17 cellular contexts compared by ENCODE assay signal in the genomic region with DNA sequence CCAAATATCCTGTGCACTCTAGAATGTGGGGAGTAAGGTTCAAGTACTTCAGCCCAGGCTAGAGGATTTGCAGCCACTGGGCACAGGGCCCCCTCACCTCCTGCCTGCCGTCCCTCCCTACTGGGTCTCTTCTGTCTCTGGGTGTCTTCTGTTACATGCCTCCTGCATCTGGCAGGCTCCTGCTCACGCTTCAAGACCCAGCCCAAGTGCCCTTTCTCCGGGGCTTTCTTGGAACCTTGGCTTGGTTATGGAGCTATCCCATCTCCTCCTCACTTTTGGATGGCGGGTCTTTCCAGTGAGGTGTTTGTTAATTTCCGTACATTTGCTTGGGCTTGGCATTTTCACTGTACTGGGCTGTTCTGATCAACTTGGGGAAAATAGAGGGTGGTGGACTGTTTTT.
"Had no signal": no experiment of that assay in that cellular context is flagged by ENCODE, and none has a peak within 500 bp of the region (broad histone marks: within the 10 kb centered on the region; RNA-seq: fewer than 3 reads in every experiment).

No MANE protein-coding gene starts in this region.

- H3K4me1 ChIP-seq: uterus had no signal

- H3K4me3 ChIP-seq: heart left ventricle, spleen, uterus had no signal

- H3K9me3 ChIP-seq: heart left ventricle, neutrophil, spleen, uterus had no signal

- H3K36me3 ChIP-seq: heart left ventricle, uterus had no signal

- H3K27me3 Mint-ChIP-seq: naive thymus-derived CD4-positive, alpha-beta T cell; stimulated activated memory B cell treated with anti-CD40 and anti-IgM and Interleukin-4, amounts not matched to agents 10 μg/mL and 1 μg/mL and 100 μg/mL, for 72 hours; type B pancreatic cell had no signal

- H3K36me3 Mint-ChIP-seq: type B pancreatic cell had no signal

- H3K27ac ChIP-seq: heart left ventricle, neutrophil, spleen, uterus had no signal

- ATAC-seq: heart left ventricle; left colon; naive thymus-derived CD4-positive, alpha-beta T cell; sciatic nerve; stimulated activated memory B cell treated with anti-CD40 and anti-IgM and Interleukin-4, amounts not matched to agents 10 μg/mL and 1 μg/mL and 100 μg/mL, for 72 hours had no signal

- H3K4me3 Mint-ChIP-seq: naive thymus-derived CD4-positive, alpha-beta T cell; nephron progenitor cell; stimulated activated memory B cell treated with anti-CD40 and anti-IgM and Interleukin-4, amounts not matched to agents 10 μg/mL and 1 μg/mL and 100 μg/mL, for 72 hours; type B pancreatic cell had no signal

- H3K9me3 Mint-ChIP-seq: naive thymus-derived CD4-positive, alpha-beta T cell; nephron progenitor cell; stimulated activated memory B cell treated with anti-CD40 and anti-IgM and Interleukin-4, amounts not matched to agents 10 μg/mL and 1 μg/mL and 100 μg/mL, for 72 hours; type B pancreatic cell had no signal

- H3K27me3 ChIP-seq: heart left ventricle, neutrophil, spleen, uterus had no signal

- DNase-seq: dermis blood vessel endothelial cell; erythroblast; heart left ventricle; hippocampal formation; left colon; naive thymus-derived CD4-positive, alpha-beta T cell; nephron progenitor cell; posterior cingulate gyrus; spleen; stimulated activated CD4-positive, alpha-beta T cell treated with anti-CD3 and anti-CD28 coated beads, Interleukin-15, amount 100 ng/mL, for 24 hours; stimulated activated CD4-positive, alpha-beta T cell treated with anti-CD3 and anti-CD28 coated beads, Interleukin-1b, Interleukin-23, amount 100 ng/mL, for 48 hours; stimulated activated CD4-positive, alpha-beta T cell treated with anti-CD3 and anti-CD28 coated beads, Interleukin-4, amount 100 ng/mL, for 24 hours; uterus had no signal

- H3K27ac Mint-ChIP-seq: nephron progenitor cell; stimulated activated memory B cell treated with anti-CD40 and anti-IgM and Interleukin-4, amounts not matched to agents 10 μg/mL and 1 μg/mL and 100 μg/mL, for 72 hours; type B pancreatic cell had no signal
